ENCODE assay signal across 1 cellular context in genomic region chr6:170305772-170306323, GRCh38.
TF ChIP-seq lines count a peak whose summit lies in the region.

No MANE protein-coding gene starts in this region.

TF ChIP-seq in GM12878, 131 proteins besides CTCF, POLR2A, EP300 and RAD21:
- TF ChIP-seq IRF4 (IDR thresholded peaks at IDR 0.05; ENCODE audit: low read depth, low read length) (no peak), POLR2AphosphoS2 (IDR thresholded peaks at IDR 0.05; ENCODE audit: low read depth, low read length) (no peak), KDM1A (IDR thresholded peaks at IDR 0.05; ENCODE audit: borderline replicate concordance) (no peak), BCL11A (IDR thresholded peaks at IDR 0.05; ENCODE audit: low read depth, low read length) (no peak), TARDBP (IDR thresholded peaks at IDR 0.05; ENCODE audit: borderline replicate concordance) (no peak), NKRF (conservative IDR thresholded peaks at IDR 0.05) (no peak), TCF3 (IDR thresholded peaks at IDR 0.05; ENCODE audit: borderline replicate concordance, insufficient read depth, low read depth, low read length) (no peak), MYC (IDR thresholded peaks at IDR 0.05; ENCODE audit: insufficient read depth, insufficient read length, insufficient replicate concordance, low read length, severe bottlenecking) (no peak), KAT2A (conservative IDR thresholded peaks at IDR 0.05; ENCODE audit: control insufficient read depth, low read depth, low read length) (no peak), BMI1 (IDR thresholded peaks at IDR 0.05; ENCODE audit: borderline replicate concordance) (no peak), USF1 (IDR thresholded peaks at IDR 0.05; ENCODE audit: borderline replicate concordance, extremely low read length, insufficient read depth, low read depth, low read length) (no peak), NR2C2 (IDR thresholded peaks at IDR 0.05; ENCODE audit: borderline replicate concordance, control insufficient read depth, insufficient read length, low read depth) (no peak), ATF7 (IDR thresholded peaks at IDR 0.05; ENCODE audit: low read depth) (no peak), JUNB (IDR thresholded peaks at IDR 0.05) (no peak), GATAD2B (conservative IDR thresholded peaks at IDR 0.05; ENCODE audit: low read depth) (no peak), YY1 (IDR thresholded peaks at IDR 0.05; ENCODE audit: low read depth, low read length) (no peak), ZBTB11 (CRISPR knock-in tag; IDR thresholded peaks at IDR 0.05) (no peak)
